Comparison of ENCODE assay signal across 24 cellular contexts in genomic region chr6:1809359-1809988, GRCh38.
"Had no signal": no experiment of that assay in that cellular context is flagged by ENCODE, and none has a peak within 500 bp of the region (broad histone marks: within the 10 kb centered on the region; RNA-seq: fewer than 3 reads in every experiment).

No MANE protein-coding gene starts in this region.

- H3K27ac Mint-ChIP-seq: natural killer cell treated with Interleukin-12 subunit alpha and Interleukin-12 subunit beta and Interleukin-15 and Interleukin-18, amount 100 ng/mL, for 72 hours had no signal

- DNase-seq: cortex of kidney; dorsolateral prefrontal cortex; effector memory CD4-positive, alpha-beta T cell; heart left ventricle; hippocampal formation; kidney glomerular epithelial cell; mammary epithelial cell; posterior cingulate gyrus; sigmoid colon; stimulated activated CD4-positive, alpha-beta T cell treated with anti-CD3 and anti-CD28 coated beads, Interleukin-2, amount 100 ng/mL, for 24 hours; stimulated activated CD4-positive, alpha-beta T cell treated with anti-CD3 and anti-CD28 coated beads, Interleukin-4, amount 100 ng/mL, for 4 hours; stimulated activated naive CD4-positive, alpha-beta T cell; stomach; substantia nigra; transverse colon had no signal

- H3K4me3 Mint-ChIP-seq: natural killer cell treated with Interleukin-12 subunit alpha and Interleukin-12 subunit beta and Interleukin-15 and Interleukin-18, amount 100 ng/mL, for 72 hours had no signal

- H3K27me3 ChIP-seq: dorsolateral prefrontal cortex, heart left ventricle, neutrophil, sigmoid colon, stomach, transverse colon had no signal

- H3K4me1 ChIP-seq: sigmoid colon, stomach, transverse colon had no signal

- H3K36me3 ChIP-seq: heart left ventricle, neutrophil, sigmoid colon, stomach, thoracic aorta, transverse colon had no signal

- ATAC-seq: esophagus mucosa; heart left ventricle; left lobe of liver; natural killer cell treated with Interleukin-12 subunit alpha and Interleukin-12 subunit beta and Interleukin-15 and Interleukin-18, amount 100 ng/mL, for 72 hours had no signal

- H3K4me3 ChIP-seq: dorsolateral prefrontal cortex, heart left ventricle, sigmoid colon, skin epidermis, stomach, thoracic aorta, transverse colon had no signal

- H3K9me3 Mint-ChIP-seq: natural killer cell treated with Interleukin-12 subunit alpha and Interleukin-12 subunit beta and Interleukin-15 and Interleukin-18, amount 100 ng/mL, for 72 hours had no signal

- H3K36me3 Mint-ChIP-seq: natural killer cell treated with Interleukin-12 subunit alpha and Interleukin-12 subunit beta and Interleukin-15 and Interleukin-18, amount 100 ng/mL, for 72 hours had no signal

- H3K9me3 ChIP-seq: heart left ventricle, neutrophil, sigmoid colon, stomach, thoracic aorta, transverse colon had no signal

- H3K27ac ChIP-seq: dorsolateral prefrontal cortex, heart left ventricle, neutrophil, sigmoid colon, skin epidermis, stomach, thoracic aorta, transverse colon had no signal

- FAIRE-seq: endometrium, frontal cortex, islet of Langerhans had no signal
